Comparison of ENCODE assay signal across 8 cellular contexts in the genomic region with DNA sequence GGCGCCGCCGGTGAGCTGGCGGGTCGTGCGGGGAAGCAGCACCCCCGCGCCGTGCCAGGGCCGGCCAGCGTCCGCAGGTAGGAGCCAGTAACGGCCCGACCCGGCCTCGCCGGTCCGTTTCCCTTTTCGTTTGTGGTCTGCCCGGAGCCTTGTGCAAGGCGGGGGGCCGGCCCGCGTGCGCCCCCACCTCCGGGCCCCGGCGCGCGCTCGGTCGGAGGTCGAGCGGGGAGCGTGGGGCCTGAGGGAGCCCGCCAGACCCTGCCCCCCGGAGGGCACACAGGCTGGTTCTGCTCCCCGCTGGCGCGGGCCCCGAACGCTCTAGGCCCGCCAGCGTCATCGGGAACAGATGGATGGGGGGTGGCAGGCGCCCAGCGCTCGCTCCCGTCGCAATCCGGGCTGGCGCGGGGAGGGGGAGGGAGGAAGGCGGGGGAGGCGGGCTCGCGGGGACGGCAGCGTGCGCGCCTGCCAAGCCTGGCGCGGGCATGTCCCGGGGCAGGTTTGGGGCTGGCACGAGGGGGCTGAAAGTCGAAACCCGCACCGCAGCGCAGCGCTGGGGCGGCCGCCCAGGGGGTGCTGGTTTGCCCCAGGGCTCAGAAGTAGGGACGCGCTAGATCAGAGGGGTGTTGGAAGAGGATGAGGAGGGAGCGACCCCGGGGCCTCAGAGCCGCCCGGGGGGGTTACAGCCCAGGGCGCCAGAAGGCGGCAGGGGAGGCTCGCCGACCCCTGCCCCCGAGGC. TPM values are rescaled to one million over a fixed set of nuclear protein-coding genes. Genes with fewer than 3 reads are reported as not detected.
A peak's percentile ranks its signal among the peaks of the same experiment; 100 is the strongest.
DNase-seq lines count a peak whose midpoint lies in the region; ATAC-seq, FAIRE-seq and TF ChIP-seq lines count a peak whose summit lies in the region.

No MANE protein-coding gene starts in this region.

- no peaks in the 10 kb centered on the region for H3K36me3 Mint-ChIP-seq in CD8-positive, alpha-beta T cell
- H3K36me3 Mint-ChIP-seq in nephron (ENCODE audit: low read depth) = no peaks in the 10 kb centered on the region

- H3K9me3 ChIP-seq in CD8-positive, alpha-beta T cell (ENCODE audit: low read length) = no peaks in the 10 kb centered on the region
- no peaks in the 10 kb centered on the region for H3K9me3 ChIP-seq in HUES6 (ENCODE audit: control insufficient read depth, insufficient read depth, low read depth, low read length)
- no peaks in the 10 kb centered on the region for H3K9me3 ChIP-seq in OCI-LY3 (ENCODE audit: insufficient read depth, low read length)
- no peaks in the 10 kb centered on the region for H3K9me3 ChIP-seq in transverse colon

- peak; percentile 5 for ATAC-seq in CD8-positive, alpha-beta T cell

- in situ Hi-C loops in transverse colon (cut with MboI; ENCODE audit: low pct_ligation_motif_present in 1 of 4, low pct_unique_long_range_greater_than_20kb in 1 of 4, low sequenced_read_pairs in 3 of 4) = loop anchor here in 2 of 4 donors (25.0 kb wide), 1 partner anchor 174 kb away; no protein-coding TSS in a partner anchor

- TF ChIP-seq CTCF in CD8-positive, alpha-beta T cell (IDR thresholded peaks at IDR 0.05) = no peak
- no peak for TF ChIP-seq CTCF in OCI-LY3 (IDR thresholded peaks at IDR 0.05; ENCODE audit: low read depth, low read length)
- TF ChIP-seq CTCF in nephron (IDR thresholded peaks at IDR 0.05; ENCODE audit: unreplicated experiment in 3 of 3) = no peak
- TF ChIP-seq CTCF in transverse colon (IDR thresholded peaks at IDR 0.05) = peak in 1 of 5 experiments; percentile 13

- H3K27ac Mint-ChIP-seq in CD8-positive, alpha-beta T cell = peak overlapping the region; percentile 73
- H3K27ac Mint-ChIP-seq in nephron = no peak overlapping the region

- H3K9ac ChIP-seq in HUES6 (ENCODE audit: low read length) (peak overlapping the region; percentile 79), OCI-LY3 (ENCODE audit: low read length) (peak overlapping the region; percentile 43)

- no peak overlapping the region for H2AFZ ChIP-seq in OCI-LY3 (ENCODE audit: low read depth, low read length)

- no peak for TF ChIP-seq EP300 in transverse colon (IDR thresholded peaks at IDR 0.05; ENCODE audit: low read depth)

- WGBS in transverse colon (ENCODE audit: low coverage in 1 of 2), 2 donors = 1% methylated on average over 37 of the region's 83 CpGs; no CpG with 5 or more reads in 1 of the 2 donors

- FAIRE-seq in frontal cortex (lab: Jason Lieb, UNC) = no peak

- H3K27ac ChIP-seq in CD8-positive, alpha-beta T cell (ENCODE audit: low read depth, low read length) = no peak overlapping the region
- H3K27ac ChIP-seq in HUES6 (ENCODE audit: low read depth, low read length) (peak overlapping the region; percentile 95), OCI-LY3 (ENCODE audit: low read length) (no peak overlapping the region), transverse colon (peak overlapping the region; percentile 89 to 98 (median 94))

- peak overlapping the region; percentile 54 for H3K4me3 ChIP-seq in CD8-positive, alpha-beta T cell (ENCODE audit: low read depth, low read length)
- peak overlapping the region; percentile 62 for H3K4me3 ChIP-seq in HUES6 (ENCODE audit: low read depth, low read length)
- H3K4me3 ChIP-seq in OCI-LY3 (ENCODE audit: low read length) = peak overlapping the region; percentile 85
- H3K4me3 ChIP-seq in transverse colon = peak overlapping the region; percentile 61 to 71 (median 66)

- TF ChIP-seq POLR2A in transverse colon (IDR thresholded peaks at IDR 0.05) = peak; percentile 45

- no peaks in the 10 kb centered on the region for H3K36me3 ChIP-seq in CD8-positive, alpha-beta T cell (ENCODE audit: insufficient read depth, low read length)
- H3K36me3 ChIP-seq in HUES6 (ENCODE audit: control insufficient read depth, insufficient read depth, low read length) = no peaks in the 10 kb centered on the region
- H3K36me3 ChIP-seq in OCI-LY3 (replicated peaks; ENCODE audit: low read depth, low read length) = no peaks in the 10 kb centered on the region
- H3K36me3 ChIP-seq in transverse colon = no peaks in the 10 kb centered on the region

- H3K4me2 ChIP-seq in OCI-LY3 (ENCODE audit: low read length) = peak overlapping the region; percentile 96

- POLR2A ChIA-PET in CD8-positive, alpha-beta T cell (lab: Charles Lee) = interaction anchor here (0.8 to 4.9 kb wide), 5 partner anchors 58 to 164 kb away, joined by 3 to 38 read pairs (median 10); no protein-coding TSS in a partner anchor

- CTCF ChIA-PET in CD8-positive, alpha-beta T cell (lab: Charles Lee) = interaction anchor here (1.0 to 8.5 kb wide), 20 partner anchors 10 to 304 kb away, joined by 3 to 100 read pairs (median 6); no protein-coding TSS in a partner anchor

- peak overlapping the region; percentile 67 for H3K4me3 Mint-ChIP-seq in CD8-positive, alpha-beta T cell
- H3K4me3 Mint-ChIP-seq in nephron = peak overlapping the region in 2 of 3 experiments; percentile 44 to 54

- H3K27me3 ChIP-seq in CD8-positive, alpha-beta T cell (ENCODE audit: insufficient read depth, low read length) = no peaks in the 10 kb centered on the region
- peaks cover 15% of the 10 kb centered on the region for H3K27me3 ChIP-seq in HUES6 (ENCODE audit: control insufficient read depth, insufficient read depth, low read length)
- peaks cover 25% of the 10 kb centered on the region for H3K27me3 ChIP-seq in OCI-LY3 (ENCODE audit: low read depth, low read length)
- no peaks in the 10 kb centered on the region for H3K27me3 ChIP-seq in transverse colon

- H4K20me1 ChIP-seq in OCI-LY3 (ENCODE audit: insufficient read depth, low read length) = peaks cover 75% of the 10 kb centered on the region

- H3K4me1 ChIP-seq in CD8-positive, alpha-beta T cell (ENCODE audit: insufficient read depth, low read length) = peaks cover 53% of the 10 kb centered on the region
- H3K4me1 ChIP-seq in HUES6 (ENCODE audit: control insufficient read depth, insufficient read depth, low read length) = peaks cover 58% of the 10 kb centered on the region
- peaks cover 49% of the 10 kb centered on the region for H3K4me1 ChIP-seq in OCI-LY3 (ENCODE audit: low read length)
- H3K4me1 ChIP-seq in transverse colon = peaks cover 46 to 91% (median 71%) of the 10 kb centered on the region in 4 donors

- intact Hi-C loops in CD8-positive, alpha-beta T cell (cut with DNase I, micrococcal nuclease) = loop anchor here in 1 of 2 experiments (2.0 to 5.0 kb wide), 3 partner anchors 39 to 309 kb away; no protein-coding TSS in a partner anchor
- intact Hi-C loops in transverse colon (cut with DNase I; ENCODE audit: low total_unique reads) = loop anchor here (5.0 to 10.0 kb wide), 3 partner anchors 187 to 287 kb away; no protein-coding TSS in a partner anchor

- peaks cover 50% of the 10 kb centered on the region for H3K4me1 Mint-ChIP-seq in CD8-positive, alpha-beta T cell (ENCODE audit: low read depth)
- peaks cover 59% of the 10 kb centered on the region for H3K4me1 Mint-ChIP-seq in nephron

- no peaks in the 10 kb centered on the region for H3K27me3 Mint-ChIP-seq in CD8-positive, alpha-beta T cell (ENCODE audit: low read depth)
- H3K27me3 Mint-ChIP-seq in nephron (ENCODE audit: low read depth) = peaks cover 10% of the 10 kb centered on the region

- peaks cover 16% of the 10 kb centered on the region; the same call in 1 of the 2 replicates for H3K79me2 ChIP-seq in OCI-LY3 (ENCODE audit: low read length)

- DNase-seq in CD8-positive, alpha-beta T cell = peak in 5 of 7 experiments; percentile 21 to 62 (median 54)
- peak; percentile 59 for DNase-seq in activated naive CD4-positive, alpha-beta T cell treated with Interleukin-2 at 50 U/mL for 16 hours
- peak; percentile 88 to 95 for DNase-seq in frontal cortex (ENCODE audit: low spot score in 2 of 2)
- DNase-seq in transverse colon = peak; percentile 86
- DNase-seq in NCI-H128 (lab: John Stamatoyannopoulos, UW; ENCODE audit: unreplicated experiment) = no peak

- no peaks in the 10 kb centered on the region for H3K9me3 Mint-ChIP-seq in CD8-positive, alpha-beta T cell
- no peaks in the 10 kb centered on the region for H3K9me3 Mint-ChIP-seq in nephron

RNA-seq across cellular contexts. Expression of a gene that starts 1.5 kb away (rescaled TPM):
- 10 to 100 TPM; 67.8 to 72.1 TPM for total RNA-seq in CD8-positive, alpha-beta T cell
- total RNA-seq in frontal cortex (13.9 TPM), transverse colon (100 to 1,000 TPM; 100 to 139 (median 120) TPM)

Comparison
In these comparisons a context has a peak if more than half of its experiments do, and no peak if none do; other contexts are left out.
1. H3K27ac ChIP-seq: peak in HUES6 (single experiment) and transverse colon (4 of 4); none in CD8-positive, alpha-beta T cell (single experiment) and OCI-LY3 (single experiment).
2. Peak in every context shown above with its lines, with median percentiles within 50 percentile points of each other: H3K4me3 ChIP-seq.